In genomic region chr10:13298748-13299436, GRCh38 we compare ENCODE assay signal across 8 cellular contexts. TPM values are rescaled to one million over a fixed set of nuclear protein-coding genes. Genes with fewer than 3 reads are reported as not detected.
DNase-seq lines count a peak whose midpoint lies in the region; ATAC-seq and TF ChIP-seq lines count a peak whose summit lies in the region.

No MANE protein-coding gene starts in this region.

- peaks cover 6% of the 10 kb centered on the region for H3K79me2 ChIP-seq in DND-41 (ENCODE audit: insufficient read depth, low read length)
- H3K79me2 ChIP-seq in PC-3 (ENCODE audit: low read length): no peaks in the 10 kb centered on the region
- peaks cover 8% of the 10 kb centered on the region for H3K79me2 ChIP-seq in trophoblast cell (ENCODE audit: control insufficient read depth, insufficient read depth, low read length, poor library complexity)

- H3K9me3 ChIP-seq in DND-41 (ENCODE audit: insufficient read depth, low read length, severe bottlenecking) (no peaks in the 10 kb centered on the region), PC-3 (ENCODE audit: low read length) (no peaks in the 10 kb centered on the region), trophoblast cell (ENCODE audit: insufficient read depth, low read depth, low read length) (no peaks in the 10 kb centered on the region)

- no peak overlapping the region for H3K23ac ChIP-seq in trophoblast cell (ENCODE audit: low read length)

- no TSS peak for BruUV-seq in PC-3 (replicated peaks; lab: Mats Ljungman, UMichigan)

- DNase-seq in DND-41: no peak
- DNase-seq in PC-3: no peak
- DNase-seq in epithelial cell of proximal tubule (ENCODE audit: low read depth): no peak
- DNase-seq in trophoblast cell: no peak
- no peak for DNase-seq in NCI-H1436 treated with DMSO at 0.1 percent for 48 hours (lab: John Stamatoyannopoulos, UW)
- DNase-seq in NK-92 treated with Interleukin-12 subunit alpha and Interleukin-12 subunit beta, amount 100 ng/mL, for 24 hours (lab: John Stamatoyannopoulos, UW): no peak
- no peak for DNase-seq in DMS53 (lab: John Stamatoyannopoulos, UW)

- no peaks in the 10 kb centered on the region for H4K20me1 ChIP-seq in DND-41 (ENCODE audit: insufficient read depth, low read length)
- H4K20me1 ChIP-seq in PC-3 (ENCODE audit: low read length): no peaks in the 10 kb centered on the region

- H3K18ac ChIP-seq in trophoblast cell (ENCODE audit: low read length): peak overlapping the region; percentile 19

- H3K4me2 ChIP-seq in DND-41 (ENCODE audit: insufficient read depth, low read length) (peak overlapping the region; percentile 92), PC-3 (ENCODE audit: low read length) (peak overlapping the region; percentile 89), trophoblast cell (ENCODE audit: low read length) (peak overlapping the region; percentile 73)

- no peak for ATAC-seq in DND-41 (ENCODE audit: insufficient read depth, low read depth)
- ATAC-seq in PC-3: no peak
- no peak for ATAC-seq in GM21390 (IDR thresholded peaks at IDR 0.05; ENCODE audit: unreplicated experiment)

- no peaks in the 10 kb centered on the region for H3K27me3 ChIP-seq in DND-41 (ENCODE audit: insufficient read depth, low read length, poor library complexity)
- no peaks in the 10 kb centered on the region for H3K27me3 ChIP-seq in PC-3 (ENCODE audit: low read length)
- no peaks in the 10 kb centered on the region for H3K27me3 ChIP-seq in trophoblast cell (ENCODE audit: insufficient read depth, low read length)

- H3K27ac ChIP-seq in DND-41 (ENCODE audit: low read length) (no peak overlapping the region), PC-3 (ENCODE audit: low read length) (peak overlapping the region; percentile 32; the same call in 1 of the 2 replicates), trophoblast cell (ENCODE audit: low read depth, low read length) (no peak overlapping the region)

- peak overlapping the region; percentile 81 for H4K91ac ChIP-seq in trophoblast cell (ENCODE audit: low read depth, low read length)

- H4K8ac ChIP-seq in trophoblast cell (ENCODE audit: low read depth, low read length): peak overlapping the region; percentile 91

- H3K36me3 ChIP-seq in DND-41 (ENCODE audit: insufficient read depth, low read length) (no peaks in the 10 kb centered on the region), PC-3 (ENCODE audit: low read depth, low read length) (no peaks in the 10 kb centered on the region), trophoblast cell (ENCODE audit: control insufficient read depth in 1 of 2, insufficient read depth in 2 of 2, low read length in 2 of 2) (no peaks in the 10 kb centered on the region)

- no peak overlapping the region for H2AK5ac ChIP-seq in trophoblast cell (ENCODE audit: low read length)

- peaks cover 9% of the 10 kb centered on the region for H3K79me1 ChIP-seq in trophoblast cell (ENCODE audit: low read length)

- H3K9ac ChIP-seq in DND-41 (ENCODE audit: low read depth, low read length) (peak overlapping the region; percentile 82), PC-3 (ENCODE audit: low read length) (peak overlapping the region; percentile 76), trophoblast cell (ENCODE audit: low read length) (peak overlapping the region; percentile 16)

- H4K12ac ChIP-seq in trophoblast cell (ENCODE audit: low read depth, low read length): no peak overlapping the region

- H3K9me2 ChIP-seq in PC-3 (replicated peaks; ENCODE audit: low read length): no peaks in the 10 kb centered on the region

- intact Hi-C loops in PC-3 (cut with micrococcal nuclease): no loop called here

- H2BK5ac ChIP-seq in trophoblast cell (ENCODE audit: low read depth, low read length, poor library complexity): no peak overlapping the region

- WGBS in trophoblast cell (ENCODE audit: extremely low coverage, insufficient coverage, insufficient read length): no CpG with 5 or more reads among the region's 20 CpGs

- H3K4me1 ChIP-seq in DND-41 (ENCODE audit: insufficient read depth, low read length): peaks cover 37% of the 10 kb centered on the region
- H3K4me1 ChIP-seq in PC-3 (ENCODE audit: insufficient read depth, low read length): peaks cover 5% of the 10 kb centered on the region; the same call in 1 of the 2 replicates
- peaks cover 3% of the 10 kb centered on the region in 2 experiments for H3K4me1 ChIP-seq in trophoblast cell (ENCODE audit: control insufficient read depth in 1 of 2, insufficient read depth in 2 of 2, low read length in 2 of 2)

- peak overlapping the region; percentile 10 for H2BK120ac ChIP-seq in trophoblast cell (ENCODE audit: insufficient read depth, low read length, poor library complexity)

- TF ChIP-seq CTCF in DND-41 (IDR thresholded peaks at IDR 0.05; ENCODE audit: borderline replicate concordance, extremely low read depth, low read length, poor library complexity, severe bottlenecking): no peak
- TF ChIP-seq CTCF in PC-3 (conservative IDR thresholded peaks at IDR 0.05; ENCODE audit: low read depth, low read length): no peak
- TF ChIP-seq CTCF in epithelial cell of proximal tubule (conservative IDR thresholded peaks at IDR 0.05; ENCODE audit: low read depth, low read length): no peak

- H2BK12ac ChIP-seq in trophoblast cell (ENCODE audit: low read length): no peak overlapping the region

- no peaks in the 10 kb centered on the region for H3F3A ChIP-seq in PC-3 (ENCODE audit: low read length, unreplicated experiment)

- peak overlapping the region; percentile 78 to 86; a peak in 3 of 4 replicates for H3K4me3 ChIP-seq in DND-41 (ENCODE audit: low read depth in 1 of 2, low read length in 2 of 2)
- peak overlapping the region; percentile 72 for H3K4me3 ChIP-seq in PC-3 (ENCODE audit: low read length)
- H3K4me3 ChIP-seq in epithelial cell of proximal tubule (ENCODE audit: low read depth, low read length): peak overlapping the region; percentile 68
- H3K4me3 ChIP-seq in trophoblast cell (ENCODE audit: low read depth, low read length): peak overlapping the region; percentile 80

- no peak overlapping the region for H3K4ac ChIP-seq in trophoblast cell (ENCODE audit: low read depth, low read length)

- POLR2A ChIA-PET in PC-3 (lab: Charles Lee; ENCODE audit: unreplicated experiment): no interaction called here

- CTCF ChIA-PET in PC-3 (lab: Charles Lee): no interaction called here

- peak overlapping the region; percentile 79 for H3K14ac ChIP-seq in trophoblast cell (ENCODE audit: low read length)

- peak overlapping the region; percentile 90 for H2AFZ ChIP-seq in DND-41 (ENCODE audit: low read depth, low read length)
- H2AFZ ChIP-seq in PC-3 (ENCODE audit: low read length): peak overlapping the region; percentile 72
- peak overlapping the region; percentile 57 for H2AFZ ChIP-seq in trophoblast cell (ENCODE audit: insufficient read depth, low read length, poor library complexity)

RNA-seq across cellular contexts. Expression of gene PHYH, which starts 1.0 kb away (rescaled TPM):
- total RNA-seq in PC-3 (2014; rRNA removed) (4.4 and 13.2 TPM in 2 replicates), epithelial cell of proximal tubule (12.9 and 20.0 TPM in 2 replicates)
- polyA plus RNA-seq in trophoblast cell (2013): 14.8 and 15.9 TPM in 2 replicates

RNA-seq across cellular contexts. Expression of gene SEPHS1, which starts 49.2 kb away (rescaled TPM):
- total RNA-seq in PC-3 (2014; rRNA removed): 40.4 and 42.5 TPM in 2 replicates
- 38.2 and 83.9 TPM in 2 replicates for total RNA-seq in epithelial cell of proximal tubule
- polyA plus RNA-seq in trophoblast cell (2013): 44.4 and 44.6 TPM in 2 replicates

Comparison
In these comparisons a context has a peak if more than half of its experiments do, and no peak if none do; other contexts are left out.
1. H3K9ac ChIP-seq: peak in every context shown above with its lines; median percentile 82 in DND-41; 76 in PC-3; 16 in trophoblast cell.